In the genomic region with DNA sequence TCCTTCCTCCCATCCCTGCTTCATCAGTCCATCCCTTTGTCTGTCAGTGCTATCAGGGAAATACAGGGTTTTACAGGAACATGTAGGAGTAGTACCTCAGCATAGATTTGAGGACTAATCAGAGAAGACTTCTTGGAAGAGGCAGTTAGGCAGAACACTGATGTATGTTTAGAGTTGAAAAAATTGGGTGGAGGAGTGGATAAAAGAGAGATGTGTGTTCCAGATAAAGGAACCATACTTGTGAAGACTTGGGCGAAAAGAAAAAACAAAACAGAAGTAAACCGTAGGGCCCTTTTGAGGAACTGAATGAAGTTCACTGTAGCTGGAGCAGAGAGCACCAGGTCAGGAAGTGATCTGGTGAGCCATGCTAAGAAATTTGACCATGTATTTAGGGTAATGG, we compare ENCODE assay signal across 1 cellular context.
A peak's percentile ranks its signal among the peaks of the same experiment; 100 is the strongest.
TF ChIP-seq lines count a peak whose summit lies in the region.

No MANE protein-coding gene starts in this region.

TF ChIP-seq in K562, 482 proteins besides CTCF, POLR2A, EP300 and RAD21 (continued from another document and continues in another):
- TF ChIP-seq, protein P1, sequence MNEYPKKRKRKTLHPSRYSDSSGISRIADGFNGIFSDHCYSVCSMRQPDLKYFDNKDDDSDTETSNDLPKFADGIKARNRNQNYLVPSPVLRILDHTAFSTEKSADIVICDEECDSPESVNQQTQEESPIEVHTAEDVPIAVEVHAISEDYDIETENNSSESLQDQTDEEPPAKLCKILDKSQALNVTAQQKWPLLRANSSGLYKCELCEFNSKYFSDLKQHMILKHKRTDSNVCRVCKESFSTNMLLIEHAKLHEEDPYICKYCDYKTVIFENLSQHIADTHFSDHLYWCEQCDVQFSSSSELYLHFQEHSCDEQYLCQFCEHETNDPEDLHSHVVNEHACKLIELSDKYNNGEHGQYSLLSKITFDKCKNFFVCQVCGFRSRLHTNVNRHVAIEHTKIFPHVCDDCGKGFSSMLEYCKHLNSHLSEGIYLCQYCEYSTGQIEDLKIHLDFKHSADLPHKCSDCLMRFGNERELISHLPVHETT (CRISPR knock-in tag; conservative IDR thresholded peaks at IDR 0.05 in 1 of 2, IDR thresholded peaks at IDR 0.05 in 1 of 2): no peak
- TF ChIP-seq MCM7 (IDR thresholded peaks at IDR 0.05) (no peak), KDM1A (IDR thresholded peaks at IDR 0.05) (peak; percentile 91 to 95), NELFE (IDR thresholded peaks at IDR 0.05; ENCODE audit: insufficient read depth, insufficient read length) (no peak), KLF10 (CRISPR knock-in tag; IDR thresholded peaks at IDR 0.05) (no peak), DACH1 (IDR thresholded peaks at IDR 0.05; ENCODE audit: partially characterized antibody) (no peak), FIP1L1 (IDR thresholded peaks at IDR 0.05; ENCODE audit: low read depth, low read length, poor library complexity, severe bottlenecking) (no peak), RBM15 (IDR thresholded peaks at IDR 0.05; ENCODE audit: insufficient read depth, low read length) (no peak), SMARCB1 (IDR thresholded peaks at IDR 0.05; ENCODE audit: insufficient read length, low read depth) (no peak), LCOR (CRISPR knock-in tag; IDR thresholded peaks at IDR 0.05) (no peak), STAG1 (CRISPR knock-in tag; IDR thresholded peaks at IDR 0.05; ENCODE audit: borderline replicate concordance) (no peak), MTA1 (IDR thresholded peaks at IDR 0.05; ENCODE audit: borderline replicate concordance) (peak; percentile 59; the same call in 1 of the 2 replicates), POLR2AphosphoS5 (IDR thresholded peaks at IDR 0.05; ENCODE audit: control insufficient read depth, insufficient read depth, low read depth, low read length) (no peak), ZNF224 (CRISPR knock-in tag; IDR thresholded peaks at IDR 0.05) (no peak), CHD2 (IDR thresholded peaks at IDR 0.05; ENCODE audit: low read depth, low read length) (no peak), GATA2 (CRISPR knock-in tag; IDR thresholded peaks at IDR 0.05) (0 out of 2 replicates have a peak, but pooled peaks have one; percentile 18), SP1 (CRISPR knock-in tag; IDR thresholded peaks at IDR 0.05) (no peak), DMBX1 (CRISPR knock-in tag; IDR thresholded peaks at IDR 0.05; ENCODE audit: borderline replicate concordance) (no peak), KAT8 (IDR thresholded peaks at IDR 0.05; ENCODE audit: low read depth) (no peak), CCNT2 (IDR thresholded peaks at IDR 0.05; ENCODE audit: borderline replicate concordance, extremely low read depth, insufficient read length, low read depth, low read length) (no peak), CTBP1 (IDR thresholded peaks at IDR 0.05; ENCODE audit: borderline replicate concordance) (peak; percentile 48; the same call in 1 of the 2 replicates), NCOA1 (IDR thresholded peaks at IDR 0.05; ENCODE audit: low read depth) (no peak), ZNF324 (CRISPR knock-in tag; IDR thresholded peaks at IDR 0.05) (no peak), L3MBTL2 (IDR thresholded peaks at IDR 0.05) (no peak), ADNP (tag; IDR thresholded peaks at IDR 0.05) (no peak), MTA3 (IDR thresholded peaks at IDR 0.05; ENCODE audit: borderline replicate concordance) (0 out of 2 replicates have a peak, but pooled peaks have one; percentile 14), ZNF282 (CRISPR knock-in tag; IDR thresholded peaks at IDR 0.05) (no peak), PRPF4 (IDR thresholded peaks at IDR 0.05; ENCODE audit: insufficient read depth, low read depth, low read length, poor library complexity, severe bottlenecking) (no peak), FOXK2 (conservative IDR thresholded peaks at IDR 0.05 in 1 of 2, IDR thresholded peaks at IDR 0.05 in 1 of 2; ENCODE audit: low read depth in 2 of 2) (no peak), GATAD2B (IDR thresholded peaks at IDR 0.05; ENCODE audit: borderline replicate concordance) (no peak), GTF2E2 (tag; IDR thresholded peaks at IDR 0.05) (no peak), FOXJ3 (CRISPR knock-in tag; IDR thresholded peaks at IDR 0.05) (no peak), MBD2 (IDR thresholded peaks at IDR 0.05; ENCODE audit: borderline replicate concordance, low read depth) (no peak), TBL1XR1 (IDR thresholded peaks at IDR 0.05; ENCODE audit: low read length in 2 of 2) (no peak), ZNF174 (CRISPR knock-in tag; IDR thresholded peaks at IDR 0.05) (no peak), FOXJ2 (tag; IDR thresholded peaks at IDR 0.05) (no peak), TCF7 (IDR thresholded peaks at IDR 0.05; ENCODE audit: borderline replicate concordance) (no peak), EGR1 (conservative IDR thresholded peaks at IDR 0.05) (no peak), TAL1 (IDR thresholded peaks at IDR 0.05) (peak; percentile 38; the same call in 1 of the 2 replicates), ZNF444 (CRISPR knock-in tag; IDR thresholded peaks at IDR 0.05) (no peak), ZNF316 (IDR thresholded peaks at IDR 0.05) (no peak), FOXM1 (IDR thresholded peaks at IDR 0.05; ENCODE audit: low read depth) (peak; percentile 43; the same call in 1 of the 2 replicates), FOXM1 (CRISPR knock-in tag; IDR thresholded peaks at IDR 0.05; ENCODE audit: low read depth) (no peak), PYGO2 (tag; IDR thresholded peaks at IDR 0.05) (no peak), BRF1 (IDR thresholded peaks at IDR 0.05; ENCODE audit: borderline replicate concordance, extremely low read depth, insufficient read length) (no peak), ZNF79 (CRISPR knock-in tag; IDR thresholded peaks at IDR 0.05; ENCODE audit: low read depth) (no peak), STAT5B (CRISPR knock-in tag; IDR thresholded peaks at IDR 0.05) (no peak), TAF7 (tag; IDR thresholded peaks at IDR 0.05) (no peak), POLR2AphosphoS2 (IDR thresholded peaks at IDR 0.05; ENCODE audit: low read length) (no peak)
- TF ChIP-seq, protein P2, sequence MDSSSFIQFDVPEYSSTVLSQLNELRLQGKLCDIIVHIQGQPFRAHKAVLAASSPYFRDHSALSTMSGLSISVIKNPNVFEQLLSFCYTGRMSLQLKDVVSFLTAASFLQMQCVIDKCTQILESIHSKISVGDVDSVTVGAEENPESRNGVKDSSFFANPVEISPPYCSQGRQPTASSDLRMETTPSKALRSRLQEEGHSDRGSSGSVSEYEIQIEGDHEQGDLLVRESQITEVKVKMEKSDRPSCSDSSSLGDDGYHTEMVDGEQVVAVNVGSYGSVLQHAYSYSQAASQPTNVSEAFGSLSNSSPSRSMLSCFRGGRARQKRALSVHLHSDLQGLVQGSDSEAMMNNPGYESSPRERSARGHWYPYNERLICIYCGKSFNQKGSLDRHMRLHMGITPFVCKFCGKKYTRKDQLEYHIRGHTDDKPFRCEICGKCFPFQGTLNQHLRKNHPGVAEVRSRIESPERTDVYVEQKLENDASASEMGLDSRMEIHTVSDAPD (CRISPR knock-in tag; IDR thresholded peaks at IDR 0.05): no peak
- TF ChIP-seq, protein P3, sequence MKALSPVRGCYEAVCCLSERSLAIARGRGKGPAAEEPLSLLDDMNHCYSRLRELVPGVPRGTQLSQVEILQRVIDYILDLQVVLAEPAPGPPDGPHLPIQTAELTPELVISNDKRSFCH (CRISPR knock-in tag; IDR thresholded peaks at IDR 0.05): no peak
- TF ChIP-seq, protein P3 (tag; IDR thresholded peaks at IDR 0.05): no peak
- TF ChIP-seq, protein P4, sequence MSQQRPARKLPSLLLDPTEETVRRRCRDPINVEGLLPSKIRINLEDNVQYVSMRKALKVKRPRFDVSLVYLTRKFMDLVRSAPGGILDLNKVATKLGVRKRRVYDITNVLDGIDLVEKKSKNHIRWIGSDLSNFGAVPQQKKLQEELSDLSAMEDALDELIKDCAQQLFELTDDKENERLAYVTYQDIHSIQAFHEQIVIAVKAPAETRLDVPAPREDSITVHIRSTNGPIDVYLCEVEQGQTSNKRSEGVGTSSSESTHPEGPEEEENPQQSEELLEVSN (IDR thresholded peaks at IDR 0.05; ENCODE audit: borderline replicate concordance in 1 of 2, extremely low read depth in 1 of 2, insufficient read depth in 1 of 2, insufficient read length in 1 of 2, low read depth in 1 of 2, low read length in 1 of 2, poor library complexity in 1 of 2, severe bottlenecking in 1 of 2): no peak
- TF ChIP-seq, protein P5, sequence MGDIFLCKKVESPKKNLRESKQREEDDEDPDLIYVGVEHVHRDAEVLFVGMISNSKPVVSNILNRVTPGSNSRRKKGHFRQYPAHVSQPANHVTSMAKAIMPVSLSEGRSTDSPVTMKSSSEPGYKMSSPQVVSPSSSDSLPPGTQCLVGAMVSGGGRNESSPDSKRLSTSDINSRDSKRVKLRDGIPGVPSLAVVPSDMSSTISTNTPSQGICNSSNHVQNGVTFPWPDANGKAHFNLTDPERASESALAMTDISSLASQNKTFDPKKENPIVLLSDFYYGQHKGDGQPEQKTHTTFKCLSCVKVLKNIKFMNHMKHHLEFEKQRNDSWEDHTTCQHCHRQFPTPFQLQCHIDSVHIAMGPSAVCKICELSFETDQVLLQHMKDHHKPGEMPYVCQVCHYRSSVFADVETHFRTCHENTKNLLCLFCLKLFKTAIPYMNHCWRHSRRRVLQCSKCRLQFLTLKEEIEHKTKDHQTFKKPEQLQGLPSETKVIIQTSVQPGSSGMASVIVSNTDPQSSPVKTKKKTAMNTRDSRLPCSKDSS (IDR thresholded peaks at IDR 0.05; ENCODE audit: low read depth, partially characterized antibody): no peak
- TF ChIP-seq, protein P6, sequence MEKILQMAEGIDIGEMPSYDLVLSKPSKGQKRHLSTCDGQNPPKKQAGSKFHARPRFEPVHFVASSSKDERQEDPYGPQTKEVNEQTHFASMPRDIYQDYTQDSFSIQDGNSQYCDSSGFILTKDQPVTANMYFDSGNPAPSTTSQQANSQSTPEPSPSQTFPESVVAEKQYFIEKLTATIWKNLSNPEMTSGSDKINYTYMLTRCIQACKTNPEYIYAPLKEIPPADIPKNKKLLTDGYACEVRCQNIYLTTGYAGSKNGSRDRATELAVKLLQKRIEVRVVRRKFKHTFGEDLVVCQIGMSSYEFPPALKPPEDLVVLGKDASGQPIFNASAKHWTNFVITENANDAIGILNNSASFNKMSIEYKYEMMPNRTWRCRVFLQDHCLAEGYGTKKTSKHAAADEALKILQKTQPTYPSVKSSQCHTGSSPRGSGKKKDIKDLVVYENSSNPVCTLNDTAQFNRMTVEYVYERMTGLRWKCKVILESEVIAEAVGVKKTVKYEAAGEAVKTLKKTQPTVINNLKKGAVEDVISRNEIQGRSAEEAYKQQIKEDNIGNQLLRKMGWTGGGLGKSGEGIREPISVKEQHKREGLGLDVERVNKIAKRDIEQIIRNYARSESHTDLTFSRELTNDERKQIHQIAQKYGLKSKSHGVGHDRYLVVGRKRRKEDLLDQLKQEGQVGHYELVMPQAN (IDR thresholded peaks at IDR 0.05; ENCODE audit: borderline replicate concordance): no peak
- TF ChIP-seq, protein P7, sequence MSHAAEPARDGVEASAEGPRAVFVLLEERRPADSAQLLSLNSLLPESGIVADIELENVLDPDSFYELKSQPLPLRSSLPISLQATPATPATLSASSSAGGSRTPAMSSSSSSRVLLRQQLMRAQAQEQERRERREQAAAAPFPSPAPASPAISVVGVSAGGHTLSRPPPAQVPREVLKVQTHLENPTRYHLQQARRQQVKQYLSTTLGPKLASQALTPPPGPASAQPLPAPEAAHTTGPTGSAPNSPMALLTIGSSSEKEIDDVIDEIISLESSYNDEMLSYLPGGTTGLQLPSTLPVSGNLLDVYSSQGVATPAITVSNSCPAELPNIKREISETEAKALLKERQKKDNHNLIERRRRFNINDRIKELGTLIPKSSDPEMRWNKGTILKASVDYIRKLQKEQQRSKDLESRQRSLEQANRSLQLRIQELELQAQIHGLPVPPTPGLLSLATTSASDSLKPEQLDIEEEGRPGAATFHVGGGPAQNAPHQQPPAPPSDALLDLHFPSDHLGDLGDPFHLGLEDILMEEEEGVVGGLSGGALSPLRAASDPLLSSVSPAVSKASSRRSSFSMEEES (CRISPR knock-in tag; IDR thresholded peaks at IDR 0.05): no peak
- TF ChIP-seq, protein P8, sequence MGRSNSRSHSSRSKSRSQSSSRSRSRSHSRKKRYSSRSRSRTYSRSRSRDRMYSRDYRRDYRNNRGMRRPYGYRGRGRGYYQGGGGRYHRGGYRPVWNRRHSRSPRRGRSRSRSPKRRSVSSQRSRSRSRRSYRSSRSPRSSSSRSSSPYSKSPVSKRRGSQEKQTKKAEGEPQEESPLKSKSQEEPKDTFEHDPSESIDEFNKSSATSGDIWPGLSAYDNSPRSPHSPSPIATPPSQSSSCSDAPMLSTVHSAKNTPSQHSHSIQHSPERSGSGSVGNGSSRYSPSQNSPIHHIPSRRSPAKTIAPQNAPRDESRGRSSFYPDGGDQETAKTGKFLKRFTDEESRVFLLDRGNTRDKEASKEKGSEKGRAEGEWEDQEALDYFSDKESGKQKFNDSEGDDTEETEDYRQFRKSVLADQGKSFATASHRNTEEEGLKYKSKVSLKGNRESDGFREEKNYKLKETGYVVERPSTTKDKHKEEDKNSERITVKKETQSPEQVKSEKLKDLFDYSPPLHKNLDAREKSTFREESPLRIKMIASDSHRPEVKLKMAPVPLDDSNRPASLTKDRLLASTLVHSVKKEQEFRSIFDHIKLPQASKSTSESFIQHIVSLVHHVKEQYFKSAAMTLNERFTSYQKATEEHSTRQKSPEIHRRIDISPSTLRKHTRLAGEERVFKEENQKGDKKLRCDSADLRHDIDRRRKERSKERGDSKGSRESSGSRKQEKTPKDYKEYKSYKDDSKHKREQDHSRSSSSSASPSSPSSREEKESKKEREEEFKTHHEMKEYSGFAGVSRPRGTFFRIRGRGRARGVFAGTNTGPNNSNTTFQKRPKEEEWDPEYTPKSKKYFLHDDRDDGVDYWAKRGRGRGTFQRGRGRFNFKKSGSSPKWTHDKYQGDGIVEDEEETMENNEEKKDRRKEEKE (IDR thresholded peaks at IDR 0.05; ENCODE audit: borderline replicate concordance in 1 of 2, control insufficient read depth in 1 of 2, low read depth in 2 of 2, low read length in 1 of 2): no peak
- TF ChIP-seq, protein P9, sequence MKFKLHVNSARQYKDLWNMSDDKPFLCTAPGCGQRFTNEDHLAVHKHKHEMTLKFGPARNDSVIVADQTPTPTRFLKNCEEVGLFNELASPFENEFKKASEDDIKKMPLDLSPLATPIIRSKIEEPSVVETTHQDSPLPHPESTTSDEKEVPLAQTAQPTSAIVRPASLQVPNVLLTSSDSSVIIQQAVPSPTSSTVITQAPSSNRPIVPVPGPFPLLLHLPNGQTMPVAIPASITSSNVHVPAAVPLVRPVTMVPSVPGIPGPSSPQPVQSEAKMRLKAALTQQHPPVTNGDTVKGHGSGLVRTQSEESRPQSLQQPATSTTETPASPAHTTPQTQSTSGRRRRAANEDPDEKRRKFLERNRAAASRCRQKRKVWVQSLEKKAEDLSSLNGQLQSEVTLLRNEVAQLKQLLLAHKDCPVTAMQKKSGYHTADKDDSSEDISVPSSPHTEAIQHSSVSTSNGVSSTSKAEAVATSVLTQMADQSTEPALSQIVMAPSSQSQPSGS (CRISPR knock-in tag; IDR thresholded peaks at IDR 0.05): no peak
